In genomic region chr3:58044656-58045055, GRCh38 we compare ENCODE assay signal across 12 cellular contexts. TPM values are rescaled to one million over a fixed set of nuclear protein-coding genes. Genes with fewer than 3 reads are reported as not detected.
DNase-seq lines count a peak whose midpoint lies in the region; ATAC-seq, FAIRE-seq and TF ChIP-seq lines count a peak whose summit lies in the region.
"Had no signal": no experiment of that assay in that cellular context is flagged by ENCODE, and none has a peak within 500 bp of the region (broad histone marks: within the 10 kb centered on the region; RNA-seq: fewer than 3 reads in every experiment).

No MANE protein-coding gene starts in this region.

- H2AFZ ChIP-seq in endothelial cell of umbilical vein (ENCODE audit: low read depth, low read length): no peak overlapping the region

- peaks cover 69% of the 10 kb centered on the region for H3K4me1 Mint-ChIP-seq in mesothelial cell of epicardium

- H3K9me1 ChIP-seq in endothelial cell of umbilical vein (replicated peaks; ENCODE audit: control insufficient read depth, extremely low read depth, insufficient read depth, low read length): no peaks in the 10 kb centered on the region

- no peak for TF ChIP-seq POLR2A in endothelial cell of umbilical vein (IDR thresholded peaks at IDR 0.05; ENCODE audit: low read depth, low read length)
- TF ChIP-seq POLR2A in vagina (IDR thresholded peaks at IDR 0.05): no peak

- H3K27me3 ChIP-seq in endothelial cell of umbilical vein (ENCODE audit: control insufficient read depth in 2 of 2, insufficient read depth in 2 of 2, low read length in 2 of 2) (no peaks in the 10 kb centered on the region), vagina (no peaks in the 10 kb centered on the region), SJCRH30 (no peaks in the 10 kb centered on the region)

- TF ChIP-seq CTCF in endothelial cell of umbilical vein (IDR thresholded peaks at IDR 0.05; ENCODE audit: extremely low read depth in 1 of 2, insufficient read depth in 1 of 2, low read depth in 1 of 2, low read length in 2 of 2) (no peak), mesothelial cell of epicardium (IDR thresholded peaks at IDR 0.05; ENCODE audit: unreplicated experiment) (no peak), vagina (IDR thresholded peaks at IDR 0.05) (no peak)

- no peaks in the 10 kb centered on the region for H3K36me3 Mint-ChIP-seq in mesothelial cell of epicardium

- POLR2A ChIA-PET in endothelial cell of umbilical vein (lab: Charles Lee): interaction anchor here (0.6 kb wide), 1 partner anchor 18 kb away, joined by 3 read pairs; no protein-coding TSS in a partner anchor

- no peaks in the 10 kb centered on the region for H3K9me3 Mint-ChIP-seq in mesothelial cell of epicardium

- H3K4me2 ChIP-seq in endothelial cell of umbilical vein (ENCODE audit: insufficient read depth, low read length): no peak overlapping the region

- CTCF ChIA-PET in endothelial cell of umbilical vein (lab: Charles Lee): no interaction called here

- peaks cover 99% of the 10 kb centered on the region for H3K79me2 ChIP-seq in endothelial cell of umbilical vein (ENCODE audit: control insufficient read depth, insufficient read depth, low read length)

- H4K20me1 ChIP-seq in endothelial cell of umbilical vein (replicated peaks; ENCODE audit: control insufficient read depth, extremely low read depth, insufficient read depth, low read length): no peaks in the 10 kb centered on the region

- no peaks in the 10 kb centered on the region for H3K9me3 ChIP-seq in endothelial cell of umbilical vein (replicated peaks; ENCODE audit: control insufficient read depth, insufficient read depth, low read length)
- no peaks in the 10 kb centered on the region for H3K9me3 ChIP-seq in vagina
- no peaks in the 10 kb centered on the region for H3K9me3 ChIP-seq in SJCRH30 (replicated peaks)

- peak; percentile 53 for FAIRE-seq in endothelial cell of umbilical vein (lab: Jason Lieb, UNC)

- BruUV-seq in endothelial cell of umbilical vein (replicated peaks; lab: Mats Ljungman, UMichigan): no TSS peak

- H3K27me3 Mint-ChIP-seq in mesothelial cell of epicardium (ENCODE audit: low read depth): no peaks in the 10 kb centered on the region
- H3K27me3 Mint-ChIP-seq: B cell had no signal

- H3K4me3 Mint-ChIP-seq in mesothelial cell of epicardium: no peak overlapping the region
- H3K4me3 Mint-ChIP-seq: B cell had no signal

- peaks cover 87% of the 10 kb centered on the region for H3K4me1 ChIP-seq in endothelial cell of umbilical vein (ENCODE audit: control insufficient read depth, extremely low read depth, insufficient read depth, low read length)
- H3K4me1 ChIP-seq in vagina: peaks cover 54% of the 10 kb centered on the region
- H3K4me1 ChIP-seq in SJCRH30: peaks cover 47% of the 10 kb centered on the region

- H3K27ac ChIP-seq in endothelial cell of umbilical vein (ENCODE audit: insufficient read depth, low read depth, low read length): peak overlapping the region; percentile 66
- peak overlapping the region; percentile 46 for H3K27ac ChIP-seq in vagina
- H3K27ac ChIP-seq in SJCRH30: no peak overlapping the region

- H3K36me3 ChIP-seq in endothelial cell of umbilical vein (ENCODE audit: control insufficient read depth in 2 of 2, extremely low read depth in 1 of 2, insufficient read depth in 2 of 2, low read length in 2 of 2) (no peaks in the 10 kb centered on the region), vagina (no peaks in the 10 kb centered on the region), SJCRH30 (no peaks in the 10 kb centered on the region)

- no peak for DNase-seq in Right ventricle myocardium inferior (ENCODE audit: missing footprints)
- no peak for DNase-seq in cardiac septum (ENCODE audit: low spot score)
- DNase-seq in endothelial cell of umbilical vein (ENCODE audit: low read depth, low spot score): peak; percentile 65
- no peak for DNase-seq in mesothelial cell of epicardium (ENCODE audit: low spot score in 2 of 2, unreplicated experiment in 2 of 2)
- no peak for DNase-seq in vagina (ENCODE audit: extremely low spot score in 2 of 2)
- DNase-seq in SJCRH30: no peak
- no peak for DNase-seq in T-helper 1 cell
- DNase-seq: activated CD4-positive, CD25-positive, alpha-beta regulatory T cell; KBM-7; RPMI8226 had no signal

- dilution Hi-C loops in endothelial cell of umbilical vein (cut with MboI; ENCODE audit: extremely low pct_ligation_motif_present, low sequenced_read_pairs): loop anchor here (25.0 kb wide), 1 partner anchor 107 kb away; no protein-coding TSS in a partner anchor

- H3K9ac ChIP-seq in endothelial cell of umbilical vein (replicated peaks; ENCODE audit: extremely low read depth, insufficient read depth, low read length): peak overlapping the region; percentile 21

- H3K4me3 ChIP-seq in endothelial cell of umbilical vein (replicated peaks in 1 of 3; ENCODE audit: insufficient read depth in 1 of 3, low read depth in 1 of 3, low read length in 3 of 3) (no peak overlapping the region), vagina (no peak overlapping the region), SJCRH30 (no peak overlapping the region)

- ATAC-seq in Right ventricle myocardium inferior (peak; percentile 53), GM18870 (IDR thresholded peaks at IDR 0.05; ENCODE audit: unreplicated experiment) (no peak)

- peak overlapping the region; percentile 60 for H3K27ac Mint-ChIP-seq in mesothelial cell of epicardium
- H3K27ac Mint-ChIP-seq: B cell had no signal

- intact Hi-C loops in Right ventricle myocardium inferior (cut with DNase I): loop anchor here (5.0 kb wide), 1 partner anchor 32 kb away; no protein-coding TSS in a partner anchor
- intact Hi-C loops in cardiac septum (cut with DNase I): no loop called here
- intact Hi-C loops in endothelial cell of umbilical vein (cut with micrococcal nuclease): no loop called here
- intact Hi-C loops in vagina (cut with DNase I): no loop called here

TF ChIP-seq in endothelial cell of umbilical vein, 7 proteins besides CTCF, POLR2A, EP300 and RAD21:
- TF ChIP-seq MAX (IDR thresholded peaks at IDR 0.05; ENCODE audit: insufficient read depth, insufficient read length): no peak
- no peak for TF ChIP-seq JUN (IDR thresholded peaks at IDR 0.05; ENCODE audit: borderline replicate concordance, insufficient read depth, insufficient read length, low read depth)
- TF ChIP-seq GATA2 (IDR thresholded peaks at IDR 0.05; ENCODE audit: insufficient read depth, insufficient read length, low read depth, low read length): no peak
- TF ChIP-seq MYC (IDR thresholded peaks at IDR 0.05; ENCODE audit: low read depth, low read length): no peak
- no peak for TF ChIP-seq POLR2AphosphoS5 (IDR thresholded peaks at IDR 0.05; ENCODE audit: insufficient read depth, low read depth, low read length)

RNA-seq across cellular contexts. Expression of gene FLNB, which starts 36.4 kb away (rescaled TPM):
- 32.1 TPM for total RNA-seq in Right ventricle myocardium inferior
- total RNA-seq in cardiac septum: 58.1 TPM
- 595 and 670 TPM in 2 replicates for total RNA-seq in endothelial cell of umbilical vein
- 479 and 516 TPM in 2 replicates for polyA plus RNA-seq in endothelial cell of umbilical vein
- polyA plus RNA-seq in endothelial cell of umbilical vein (2011; cell fraction: cytosol; rRNA removed): 267 and 270 TPM in 2 replicates
- polyA plus RNA-seq in endothelial cell of umbilical vein (2011; cell fraction: nucleus; rRNA removed): 3,546 and 4,297 TPM in 2 replicates
- 427 and 466 TPM in 2 replicates for polyA plus RNA-seq in endothelial cell of umbilical vein (2012)
- polyA minus RNA-seq in endothelial cell of umbilical vein: 1,506 and 1,741 TPM in 2 replicates
- 139 TPM for polyA minus RNA-seq in endothelial cell of umbilical vein (2011; cell fraction: cytosol; rRNA and poly(A)+ RNA removed)
- polyA minus RNA-seq in endothelial cell of umbilical vein (2011; cell fraction: nucleus; rRNA and poly(A)+ RNA removed): 3,042 and 3,714 TPM in 2 replicates
- total RNA-seq in mesothelial cell of epicardium: 173 to 190 TPM (median 177 TPM) in 3 replicates
- 147 TPM for total RNA-seq in vagina
- total RNA-seq in SJCRH30 (2014; rRNA removed; shearing (Covaris generic)): 22.5 and 24.1 TPM in 2 replicates
